24 cellular contexts compared by ENCODE assay signal in genomic region chr5:71769265-71769664, GRCh38. TPM values are rescaled to one million over a fixed set of nuclear protein-coding genes. Genes with fewer than 3 reads are reported as not detected.
DNase-seq lines count a peak whose midpoint lies in the region; ATAC-seq, FAIRE-seq and TF ChIP-seq lines count a peak whose summit lies in the region.
"Had no signal": no experiment of that assay in that cellular context is flagged by ENCODE, and none has a peak within 500 bp of the region (broad histone marks: within the 10 kb centered on the region; RNA-seq: fewer than 3 reads in every experiment).

No MANE protein-coding gene starts in this region.

- H3K9me3 ChIP-seq in OCI-LY7 (ENCODE audit: low read length) (no peaks in the 10 kb centered on the region), endodermal cell (ENCODE audit: control insufficient read depth, low read length) (peaks cover 4% of the 10 kb centered on the region)
- H3K9me3 ChIP-seq: SK-N-SH had no signal

- no peak for TF ChIP-seq POLR2A in GM12891 (IDR thresholded peaks at IDR 0.05; ENCODE audit: low read depth, low read length)

- POLR2A ChIA-PET in OCI-LY7 (lab: Charles Lee), result interaction anchor here (1.0 to 1.7 kb wide), 2 partner anchors 9 to 44 kb away, joined by 3 to 5 read pairs; no protein-coding TSS in a partner anchor

- BruUV-seq in OCI-LY7 (replicated peaks; lab: Mats Ljungman, UMichigan), result no TSS peak

- H3K4me1 ChIP-seq in OCI-LY7 (ENCODE audit: insufficient read depth, low read length, poor library complexity, severe bottlenecking) (no peaks in the 10 kb centered on the region), endodermal cell (ENCODE audit: control insufficient read depth, insufficient read depth, low read length) (peaks cover 7% of the 10 kb centered on the region)
- H3K4me1 ChIP-seq: A549 had no signal

- TF ChIP-seq CTCF in OCI-LY7 (conservative IDR thresholded peaks at IDR 0.05; ENCODE audit: low read length) (no peak), endodermal cell (conservative IDR thresholded peaks at IDR 0.05) (no peak)

- peak; percentile 28 for FAIRE-seq in GM12891 (lab: Jason Lieb, UNC)
- FAIRE-seq: A549 had no signal

- H3K4me1 Mint-ChIP-seq in endodermal cell, result peaks cover 25% of the 10 kb centered on the region

- H3K4me3 ChIP-seq in OCI-LY7 (ENCODE audit: low read depth, low read length, poor library complexity, severe bottlenecking) (no peak overlapping the region), endodermal cell (ENCODE audit: low read length) (no peak overlapping the region)
- H3K4me3 ChIP-seq: A549 had no signal

- intact Hi-C loops in OCI-LY7 (cut with micrococcal nuclease; ENCODE audit: unreplicated experiment), result no loop called here

- no peak for DNase-seq in GM12891 (ENCODE audit: insufficient read length, low spot score)
- DNase-seq in OCI-LY7 (ENCODE audit: low spot score), result no peak
- peak; percentile 86 for DNase-seq in endodermal cell
- DNase-seq in pulmonary artery endothelial cell (ENCODE audit: low read depth, low spot score), result peak; percentile 19
- DNase-seq in NCI-H526 treated with DMSO at 0.1 percent for 48 hours (lab: John Stamatoyannopoulos, UW), result no peak
- DNase-seq: DMS79; MM.1S; NCI-H1092; NCI-H1436 treated with DMSO at 0.1 percent for 48 hours; NCI-H2029; NCI-H2171; NCI-H446; NK-92 treated with Interleukin-12 subunit alpha and Interleukin-12 subunit beta, amount 100 ng/mL, for 24 hours; OCI-M1; RPMI8226; SHP77 treated with DMSO at 0.1 percent for 48 hours; SK-N-SH; T-cell had no signal

- H3K27ac ChIP-seq in OCI-LY7 (ENCODE audit: low read depth, low read length, poor library complexity, severe bottlenecking) (no peak overlapping the region), endodermal cell (ENCODE audit: low read depth, low read length) (no peak overlapping the region)
- H3K27ac ChIP-seq: A549, C4-2B had no signal

- H3K27me3 ChIP-seq in endodermal cell (ENCODE audit: control insufficient read depth, insufficient read depth, low read length, poor library complexity, severe bottlenecking), result no peaks in the 10 kb centered on the region

- H3K4me3 Mint-ChIP-seq in endodermal cell, result no peak overlapping the region
- H3K4me3 Mint-ChIP-seq: T-cell had no signal

- no peak overlapping the region for H3K9ac ChIP-seq in endodermal cell (ENCODE audit: extremely low read depth, low read length, poor library complexity, severe bottlenecking)
- H3K9ac ChIP-seq: SK-N-SH had no signal

- peaks cover 23% of the 10 kb centered on the region for H3K27me3 Mint-ChIP-seq in endodermal cell (ENCODE audit: insufficient read depth)

- H3K36me3 Mint-ChIP-seq in endodermal cell (ENCODE audit: low read depth), result no peaks in the 10 kb centered on the region
- H3K36me3 Mint-ChIP-seq: T-cell had no signal

- 0 out of 2 replicates have a peak overlapping the region, but pooled peaks have one; percentile 1 for H2AFZ ChIP-seq in OCI-LY7 (ENCODE audit: low read length)

- ATAC-seq in HG02642 (IDR thresholded peaks at IDR 0.05; ENCODE audit: poor library complexity, unreplicated experiment) (no peak), GM21447 (IDR thresholded peaks at IDR 0.05; ENCODE audit: unreplicated experiment) (no peak)
- ATAC-seq: A549, T-cell had no signal

- H3K4me2 ChIP-seq in OCI-LY7 (ENCODE audit: low read length), result no peak overlapping the region
- H3K4me2 ChIP-seq: A549, SK-N-SH had no signal

- H3K27ac Mint-ChIP-seq in endodermal cell, result no peak overlapping the region
- H3K27ac Mint-ChIP-seq: T-cell had no signal

- CTCF ChIA-PET in OCI-LY7 (lab: Charles Lee; ENCODE audit: unreplicated experiment), result no interaction called here

- H3K36me3 ChIP-seq in OCI-LY7 (ENCODE audit: insufficient read depth, low read length) (no peaks in the 10 kb centered on the region), endodermal cell (ENCODE audit: control insufficient read depth, insufficient read depth, low read length) (no peaks in the 10 kb centered on the region)

- no peaks in the 10 kb centered on the region for H3K9me2 ChIP-seq in OCI-LY7 (ENCODE audit: insufficient read depth, low read length)
- H3K9me2 ChIP-seq: SK-N-SH had no signal

- no peaks in the 10 kb centered on the region for H4K20me1 ChIP-seq in OCI-LY7 (ENCODE audit: insufficient read depth, low read length)

- WGBS in endodermal cell (ENCODE audit: insufficient coverage in 1 of 2, insufficient read length in 1 of 2), 2 experiments, result 71 to 100% methylated on average over 1 of the region's 1 CpG

- H3K79me2 ChIP-seq in OCI-LY7 (ENCODE audit: insufficient read depth, low read depth, low read length), result no peaks in the 10 kb centered on the region

- H3K9me3 Mint-ChIP-seq in endodermal cell, result no peaks in the 10 kb centered on the region
- H3K9me3 Mint-ChIP-seq: T-cell had no signal

TF ChIP-seq in GM12891, 5 proteins besides CTCF, POLR2A, EP300 and RAD21:
- TF ChIP-seq SPI1 (IDR thresholded peaks at IDR 0.05; ENCODE audit: low read depth, low read length), result no peak
- no peak for TF ChIP-seq TAF1 (IDR thresholded peaks at IDR 0.05; ENCODE audit: low read depth, low read length)
- TF ChIP-seq POLR2AphosphoS5 (IDR thresholded peaks at IDR 0.05; ENCODE audit: low read depth, low read length), result no peak
- no peak for TF ChIP-seq PAX5 (IDR thresholded peaks at IDR 0.05; ENCODE audit: insufficient read depth, low read length, severe bottlenecking)
- no peak for TF ChIP-seq POU2F2 (IDR thresholded peaks at IDR 0.05; ENCODE audit: low read depth, low read length)

RNA-seq across cellular contexts. Expression of gene CARTPT, which starts 50.2 kb away (rescaled TPM):
- not detected for polyA plus RNA-seq in GM12891 (2012; ENCODE audit: low read depth, missing spikeins)
- not detected in 2 replicates for total RNA-seq in OCI-LY7 (2014; rRNA removed; shearing (Covaris generic))
- total RNA-seq in OCI-LY7 (2022), result not detected in 2 replicates
- not detected for total RNA-seq in endodermal cell
- 0.85 TPM for polyA plus RNA-seq in endodermal cell (2013, experiment 1 of 2)
- 0.83 TPM for polyA plus RNA-seq in endodermal cell (2013, experiment 2 of 2)
- not detected in 2 replicates for total RNA-seq in pulmonary artery endothelial cell
- total RNA-seq: H4, HT-29, T-cell had no signal
- polyA plus RNA-seq: A549, SK-N-SH had no signal

Comparison
In these comparisons a context has a peak if more than half of its experiments do, and no peak if none do; other contexts are left out.
1. DNase-seq: peak in endodermal cell (single experiment) and pulmonary artery endothelial cell (single experiment); none in GM12891 (single experiment), OCI-LY7 (single experiment) and NCI-H526 treated with DMSO at 0.1 percent for 48 hours (single experiment).